In the genomic region with DNA sequence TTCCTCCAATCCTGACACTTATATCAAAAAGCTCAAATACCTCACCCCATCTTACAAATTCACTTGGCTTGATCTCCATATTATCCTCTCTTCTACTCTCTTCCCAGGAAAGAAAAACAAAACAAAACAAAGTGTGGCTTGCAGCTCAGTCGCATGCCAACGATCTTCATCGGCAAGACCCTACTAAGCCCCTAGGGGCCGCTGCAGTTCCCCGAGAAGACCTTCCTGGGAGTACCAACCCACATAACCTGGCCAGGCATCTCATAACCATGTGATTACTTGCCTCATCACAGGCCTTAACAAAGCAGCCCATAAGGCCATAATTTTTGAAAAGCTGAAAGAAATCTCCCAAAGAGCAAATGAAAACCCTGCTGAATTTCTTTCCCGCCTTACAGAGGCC, we compare ENCODE assay signal across 8 cellular contexts.
DNase-seq lines count a peak whose midpoint lies in the region; ATAC-seq and TF ChIP-seq lines count a peak whose summit lies in the region.

No MANE protein-coding gene starts in this region.

- no peak for DNase-seq in CD8-positive, alpha-beta T cell
- peak; percentile 6 for DNase-seq in HK-2 (ENCODE audit: unreplicated experiment)
- DNase-seq in RWPE2 (ENCODE audit: low spot score) = no peak
- peak; percentile 59 for DNase-seq in iPS DF 19.7 (ENCODE audit: low read depth, low spot score)
- DNase-seq in right cardiac atrium = no peak

- CTCF ChIA-PET in CD8-positive, alpha-beta T cell (lab: Charles Lee) = no interaction called here

- POLR2A ChIA-PET in CD8-positive, alpha-beta T cell (lab: Charles Lee) = no interaction called here

- H3K9me3 Mint-ChIP-seq in CD8-positive, alpha-beta T cell = peaks cover 21% of the 10 kb centered on the region

- H3K36me3 Mint-ChIP-seq in CD8-positive, alpha-beta T cell = peaks cover 14% of the 10 kb centered on the region

- peak overlapping the region; percentile 15 for H3K27ac Mint-ChIP-seq in CD8-positive, alpha-beta T cell

- H3K9me3 ChIP-seq in CD8-positive, alpha-beta T cell (ENCODE audit: low read length) = no peaks in the 10 kb centered on the region
- H3K9me3 ChIP-seq in RWPE2 (ENCODE audit: severe bottlenecking) = no peaks in the 10 kb centered on the region
- no peaks in the 10 kb centered on the region for H3K9me3 ChIP-seq in right cardiac atrium (ENCODE audit: control insufficient read depth, low read length)

- intact Hi-C loops in CD8-positive, alpha-beta T cell (cut with DNase I, micrococcal nuclease) = no loop called here
- intact Hi-C loops in right cardiac atrium (cut with DNase I) = no loop called here

- H3K36me3 ChIP-seq in CD8-positive, alpha-beta T cell (ENCODE audit: insufficient read depth, low read length) = no peaks in the 10 kb centered on the region
- H3K36me3 ChIP-seq in RWPE2 (ENCODE audit: low read depth) = no peaks in the 10 kb centered on the region

- no peak overlapping the region for H3K27ac ChIP-seq in CD8-positive, alpha-beta T cell (ENCODE audit: low read depth, low read length)
- no peak overlapping the region for H3K27ac ChIP-seq in RWPE2 (ENCODE audit: poor library complexity, severe bottlenecking)
- no peak overlapping the region for H3K27ac ChIP-seq in right cardiac atrium (ENCODE audit: low read length)

- peaks cover 41% of the 10 kb centered on the region for H3K4me1 ChIP-seq in CD8-positive, alpha-beta T cell (ENCODE audit: insufficient read depth, low read length)
- H3K4me1 ChIP-seq in RWPE2 (ENCODE audit: insufficient read depth, poor library complexity, severe bottlenecking) = peaks cover 10% of the 10 kb centered on the region
- no peaks in the 10 kb centered on the region for H3K4me1 ChIP-seq in right cardiac atrium (ENCODE audit: control insufficient read depth, insufficient read depth, low read length)

- no peak for ATAC-seq in CD8-positive, alpha-beta T cell
- ATAC-seq in RWPE2 (ENCODE audit: low read depth) (no peak), GM19463 (IDR thresholded peaks at IDR 0.05; ENCODE audit: unreplicated experiment) (no peak), HG02970 (IDR thresholded peaks at IDR 0.05; ENCODE audit: low FRiP score, unreplicated experiment) (no peak), right cardiac atrium (no peak), GM18873 (IDR thresholded peaks at IDR 0.05; ENCODE audit: low FRiP score, unreplicated experiment) (no peak)

- peaks cover 63% of the 10 kb centered on the region for H3K4me1 Mint-ChIP-seq in CD8-positive, alpha-beta T cell (ENCODE audit: low read depth)

- H3K27me3 ChIP-seq in CD8-positive, alpha-beta T cell (ENCODE audit: insufficient read depth, low read length) = no peaks in the 10 kb centered on the region
- H3K27me3 ChIP-seq in RWPE2 (ENCODE audit: insufficient read depth, poor library complexity, severe bottlenecking) (no peaks in the 10 kb centered on the region), right cardiac atrium (ENCODE audit: control insufficient read depth, insufficient read depth) (no peaks in the 10 kb centered on the region)

- H3K4me3 Mint-ChIP-seq in CD8-positive, alpha-beta T cell = no peak overlapping the region

- TF ChIP-seq CTCF in CD8-positive, alpha-beta T cell (IDR thresholded peaks at IDR 0.05) = no peak
- TF ChIP-seq CTCF in RWPE2 (IDR thresholded peaks at IDR 0.05; ENCODE audit: poor library complexity, severe bottlenecking) = peak; percentile 10

- H3K27me3 Mint-ChIP-seq in CD8-positive, alpha-beta T cell (ENCODE audit: low read depth) = peaks cover 4% of the 10 kb centered on the region

- 49% methylated on average over 6 of the region's 6 CpGs for WGBS in right cardiac atrium

- H3K4me3 ChIP-seq in CD8-positive, alpha-beta T cell (ENCODE audit: low read depth, low read length) = peak overlapping the region; percentile 30
- H3K4me3 ChIP-seq in RWPE2 (ENCODE audit: severe bottlenecking) (no peak overlapping the region), right cardiac atrium (ENCODE audit: low read length) (no peak overlapping the region)

Comparison
In these comparisons a context has a peak if more than half of its experiments do, and no peak if none do; other contexts are left out.
1. DNase-seq: peak in HK-2 (single experiment) and iPS DF 19.7 (single experiment); none in CD8-positive, alpha-beta T cell (0 of 7), RWPE2 (single experiment) and right cardiac atrium (0 of 3).